12 cellular contexts compared by ENCODE assay signal in the genomic region with DNA sequence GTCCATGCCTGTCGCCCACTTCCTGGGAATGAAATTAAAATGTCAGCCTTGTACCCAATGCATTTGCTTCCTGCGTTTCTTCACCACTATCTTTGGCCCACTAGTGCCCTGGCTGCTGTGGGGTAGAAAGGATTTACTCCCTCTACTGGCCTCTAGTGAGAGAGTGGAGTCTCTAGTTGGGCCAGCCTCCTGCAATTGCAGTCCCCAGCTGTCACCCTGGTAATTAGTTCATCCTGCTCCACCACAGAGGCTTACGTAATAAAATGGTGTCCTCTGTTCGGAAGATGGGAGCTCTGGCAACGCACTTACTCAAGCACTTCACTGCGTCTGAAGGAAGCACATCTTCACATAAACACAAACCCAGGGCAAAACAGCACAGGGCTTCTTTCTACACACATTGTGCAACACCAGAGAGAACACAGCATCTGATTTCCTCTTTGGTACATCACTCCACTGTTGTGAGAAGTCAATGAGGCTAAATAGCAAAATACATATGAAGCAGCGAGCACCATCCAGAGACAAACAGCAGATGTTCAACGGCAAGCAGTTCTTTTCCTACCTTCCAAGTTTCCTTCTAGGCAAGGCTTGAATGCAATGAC.
DNase-seq lines count a peak whose midpoint lies in the region; ATAC-seq and TF ChIP-seq lines count a peak whose summit lies in the region.
"Had no signal": no experiment of that assay in that cellular context is flagged by ENCODE, and none has a peak within 500 bp of the region (broad histone marks: within the 10 kb centered on the region; RNA-seq: fewer than 3 reads in every experiment).

No MANE protein-coding gene starts in this region.

- H3K27ac ChIP-seq in RWPE2 (ENCODE audit: poor library complexity, severe bottlenecking) (no peak overlapping the region), right cardiac atrium (ENCODE audit: low read length) (no peak overlapping the region)

- no peak overlapping the region for H3K9ac ChIP-seq in Loucy (ENCODE audit: low read depth, low read length, poor library complexity, severe bottlenecking)

- H3K4me1 ChIP-seq in Loucy (ENCODE audit: insufficient read depth, low read length, poor library complexity, severe bottlenecking) = no peaks in the 10 kb centered on the region
- H3K4me1 ChIP-seq in RWPE2 (ENCODE audit: insufficient read depth, poor library complexity, severe bottlenecking) = no peaks in the 10 kb centered on the region
- H3K4me1 ChIP-seq in right cardiac atrium (ENCODE audit: control insufficient read depth, insufficient read depth, low read length) = no peaks in the 10 kb centered on the region

- WGBS in right cardiac atrium = 83% methylated on average over 8 of the region's 8 CpGs

- no peaks in the 10 kb centered on the region for H3K36me3 Mint-ChIP-seq in activated T-cell treated with anti-CD3 and anti-CD28 coated beads, Interleukin-2, amount 50 U/mL, for 24 hours (ENCODE audit: low read depth)

- peaks cover 3% of the 10 kb centered on the region for H3K27me3 Mint-ChIP-seq in activated T-cell treated with anti-CD3 and anti-CD28 coated beads, Interleukin-2, amount 50 U/mL, for 24 hours
- H3K27me3 Mint-ChIP-seq: activated B cell treated with CpG ODN at 0.5 μM for 24 hours; dendritic cell treated with granulocyte-macrophage colony-stimulating factor and Interleukin-4, amounts not matched to agents 40 ng/mL and 50 ng/mL, for 4 days had no signal

- H3K9me2 ChIP-seq in Loucy (replicated peaks; ENCODE audit: low read depth, low read length) = no peaks in the 10 kb centered on the region

- TF ChIP-seq CTCF in GM06990 (IDR thresholded peaks at IDR 0.05; ENCODE audit: insufficient read depth, low read length, poor library complexity, severe bottlenecking) (peak; percentile 42), Loucy (conservative IDR thresholded peaks at IDR 0.05; ENCODE audit: low read length) (peak; percentile 61), RWPE2 (IDR thresholded peaks at IDR 0.05; ENCODE audit: poor library complexity, severe bottlenecking) (peak; percentile 17), kidney epithelial cell (IDR thresholded peaks at IDR 0.05; ENCODE audit: insufficient read depth, low read length, poor library complexity, severe bottlenecking) (peak; percentile 16)

- DNase-seq in GM06990 (ENCODE audit: extremely low read depth, insufficient read length) (no peak), RWPE2 (ENCODE audit: low spot score) (no peak), kidney epithelial cell (ENCODE audit: low read depth) (no peak), kidney tubule cell (ENCODE audit: low spot score) (no peak), right cardiac atrium (no peak)
- no peak for DNase-seq in activated T-cell treated with anti-CD3 and anti-CD28 coated beads, Interleukin-2, amount 50 U/mL, for 24 hours
- DNase-seq: activated B cell treated with CpG ODN at 0.5 μM for 24 hours, activated gamma-delta T cell treated with Interleukin-2 at 50 U/mL for 16 hours, NCI-H187 had no signal

- H3K4me2 ChIP-seq in Loucy (ENCODE audit: low read depth, low read length, poor library complexity, severe bottlenecking) = no peak overlapping the region

- intact Hi-C loops in right cardiac atrium (cut with DNase I) = no loop called here

- H3K27ac Mint-ChIP-seq in activated T-cell treated with anti-CD3 and anti-CD28 coated beads, Interleukin-2, amount 50 U/mL, for 24 hours = no peak overlapping the region
- H3K27ac Mint-ChIP-seq: activated B cell treated with CpG ODN at 0.5 μM for 24 hours; dendritic cell treated with granulocyte-macrophage colony-stimulating factor and Interleukin-4, amounts not matched to agents 40 ng/mL and 50 ng/mL, for 4 days had no signal

- H3K4me3 ChIP-seq in GM06990 (replicated peaks; ENCODE audit: low read depth, low read length) (no peak overlapping the region), Loucy (ENCODE audit: low read length, poor library complexity, severe bottlenecking) (no peak overlapping the region), RWPE2 (ENCODE audit: severe bottlenecking) (no peak overlapping the region), kidney epithelial cell (ENCODE audit: low read depth, low read length) (no peak overlapping the region), right cardiac atrium (ENCODE audit: low read length) (no peak overlapping the region)

- H3F3A ChIP-seq in Loucy (ENCODE audit: low read depth) = no peaks in the 10 kb centered on the region

- H4K20me1 ChIP-seq in Loucy (ENCODE audit: insufficient read depth, low read length, poor library complexity, severe bottlenecking) = no peaks in the 10 kb centered on the region

- no peaks in the 10 kb centered on the region for H3K4me1 Mint-ChIP-seq in activated T-cell treated with anti-CD3 and anti-CD28 coated beads, Interleukin-2, amount 50 U/mL, for 24 hours (ENCODE audit: low read depth)
- H3K4me1 Mint-ChIP-seq: activated B cell treated with CpG ODN at 0.5 μM for 24 hours had no signal

- H3K36me3 ChIP-seq in GM06990 (ENCODE audit: control insufficient read depth, insufficient read depth, low read length) (no peaks in the 10 kb centered on the region), Loucy (ENCODE audit: insufficient read depth, low read length) (no peaks in the 10 kb centered on the region), RWPE2 (ENCODE audit: low read depth) (no peaks in the 10 kb centered on the region), kidney epithelial cell (ENCODE audit: control insufficient read depth, insufficient read depth, low read length) (no peaks in the 10 kb centered on the region)

- H3K9me3 Mint-ChIP-seq in activated T-cell treated with anti-CD3 and anti-CD28 coated beads, Interleukin-2, amount 50 U/mL, for 24 hours = no peaks in the 10 kb centered on the region
- H3K9me3 Mint-ChIP-seq: activated B cell treated with CpG ODN at 0.5 μM for 24 hours; dendritic cell treated with granulocyte-macrophage colony-stimulating factor and Interleukin-4, amounts not matched to agents 40 ng/mL and 50 ng/mL, for 4 days had no signal

- no peaks in the 10 kb centered on the region for H3K27me3 ChIP-seq in GM06990 (replicated peaks; ENCODE audit: control insufficient read depth, insufficient read depth, low read length)
- no peaks in the 10 kb centered on the region for H3K27me3 ChIP-seq in Loucy (ENCODE audit: insufficient read depth, low read length, poor library complexity, severe bottlenecking)
- H3K27me3 ChIP-seq in RWPE2 (ENCODE audit: insufficient read depth, poor library complexity, severe bottlenecking) = no peaks in the 10 kb centered on the region
- H3K27me3 ChIP-seq in kidney epithelial cell (ENCODE audit: control insufficient read depth, insufficient read depth, low read length) = no peaks in the 10 kb centered on the region
- H3K27me3 ChIP-seq in right cardiac atrium (ENCODE audit: control insufficient read depth, insufficient read depth) = no peaks in the 10 kb centered on the region

- H3K9me3 ChIP-seq in Loucy (ENCODE audit: insufficient read depth, low read depth, low read length) = no peaks in the 10 kb centered on the region
- no peaks in the 10 kb centered on the region for H3K9me3 ChIP-seq in RWPE2 (ENCODE audit: severe bottlenecking)
- H3K9me3 ChIP-seq in right cardiac atrium (ENCODE audit: control insufficient read depth, low read length) = no peaks in the 10 kb centered on the region

- H3K4me3 Mint-ChIP-seq in activated T-cell treated with anti-CD3 and anti-CD28 coated beads, Interleukin-2, amount 50 U/mL, for 24 hours = no peak overlapping the region
- H3K4me3 Mint-ChIP-seq: activated B cell treated with CpG ODN at 0.5 μM for 24 hours; dendritic cell treated with granulocyte-macrophage colony-stimulating factor and Interleukin-4, amounts not matched to agents 40 ng/mL and 50 ng/mL, for 4 days had no signal

- ATAC-seq in RWPE2 (ENCODE audit: low read depth) = no peak
- ATAC-seq in GM18909 (IDR thresholded peaks at IDR 0.05; ENCODE audit: poor library complexity, unreplicated experiment) = no peak
- ATAC-seq in right cardiac atrium = no peak

- no peak overlapping the region for H2AFZ ChIP-seq in Loucy (ENCODE audit: low read length)

- H3K79me2 ChIP-seq in Loucy (ENCODE audit: insufficient read depth, low read length) = no peaks in the 10 kb centered on the region
